9 cellular contexts compared by ENCODE assay signal in genomic region chr13:32669030-32669646, GRCh38.
DNase-seq lines count a peak whose midpoint lies in the region; ATAC-seq and TF ChIP-seq lines count a peak whose summit lies in the region.
"Had no signal": no experiment of that assay in that cellular context is flagged by ENCODE, and none has a peak within 500 bp of the region (broad histone marks: within the 10 kb centered on the region; RNA-seq: fewer than 3 reads in every experiment).

No MANE protein-coding gene starts in this region.

- no peaks in the 10 kb centered on the region for H3K9me3 ChIP-seq in T-helper 17 cell (ENCODE audit: control insufficient read depth, low read length, poor library complexity, severe bottlenecking)
- peaks cover 0 to under 1% (median 0%) of the 10 kb centered on the region in 8 donors for H3K9me3 ChIP-seq in spleen

- peak; percentile 92 for TF ChIP-seq CTCF in 22Rv1 (IDR thresholded peaks at IDR 0.05)
- TF ChIP-seq CTCF in spleen (IDR thresholded peaks at IDR 0.05 in 8 of 11, conservative IDR thresholded peaks at IDR 0.05 in 3 of 11), result peak in 10 of 11 experiments; percentile 37 to 72 (median 58)

- in situ Hi-C loops in G401 (cut with HindIII; ENCODE audit: low sequenced_read_pairs), result no loop called here

- no peaks in the 10 kb centered on the region for H3K27me3 ChIP-seq in spleen (replicated peaks in 1 of 7)

- H3K27me3 Mint-ChIP-seq in T-helper 17 cell, result no peaks in the 10 kb centered on the region

- peaks cover 8% of the 10 kb centered on the region for H3K4me1 Mint-ChIP-seq in T-helper 17 cell

- no peak for TF ChIP-seq POLR2A in spleen (IDR thresholded peaks at IDR 0.05)

- peaks cover 0 to 68% (median 2%) of the 10 kb centered on the region in 6 donors for H3K36me3 ChIP-seq in spleen

- no peak overlapping the region for H3K4me3 Mint-ChIP-seq in T-helper 17 cell

- peak; percentile 58 for ATAC-seq in T-helper 17 cell
- no peak for ATAC-seq in GM18511 (IDR thresholded peaks at IDR 0.05; ENCODE audit: unreplicated experiment)
- ATAC-seq in HG03175 (IDR thresholded peaks at IDR 0.05; ENCODE audit: unreplicated experiment), result no peak

- no peak overlapping the region for H3K27ac Mint-ChIP-seq in T-helper 17 cell

- H3K36me3 Mint-ChIP-seq in T-helper 17 cell (ENCODE audit: low read depth), result peaks cover 2% of the 10 kb centered on the region

- WGBS in spleen, 5 donors, result 74 to 85% (median 81%) methylated on average over 3 of the region's 3 CpGs

- no peak overlapping the region for H3K27ac ChIP-seq in 22Rv1
- H3K27ac ChIP-seq in spleen, result no peak overlapping the region
- H3K27ac ChIP-seq: epithelial cell of prostate had no signal

- H3K4me1 ChIP-seq in spleen, result peaks cover 0 to 7% (median 0%) of the 10 kb centered on the region in 6 donors

- no peak overlapping the region for H3K4me3 ChIP-seq in spleen

- DNase-seq in G401 (ENCODE audit: low spot score), result peak; percentile 50
- DNase-seq in NCI-H1105 (lab: John Stamatoyannopoulos, UW), result peak; percentile 26
- no peak for DNase-seq in T-helper 17 cell
- DNase-seq in globus pallidus (ENCODE audit: low spot score), result peak; percentile 20
- DNase-seq in spleen, result no peak

- intact Hi-C loops in spleen (cut with DNase I; ENCODE audit: low total_unique reads), result no loop called here

Comparison
In these comparisons a context has a peak if more than half of its experiments do, and no peak if none do; other contexts are left out.
1. DNase-seq: peak in G401 (single experiment), NCI-H1105 (single experiment) and globus pallidus (single experiment); none in T-helper 17 cell (0 of 3) and spleen (single experiment).